ENCODE assay signal across 11 cellular contexts in the genomic region with DNA sequence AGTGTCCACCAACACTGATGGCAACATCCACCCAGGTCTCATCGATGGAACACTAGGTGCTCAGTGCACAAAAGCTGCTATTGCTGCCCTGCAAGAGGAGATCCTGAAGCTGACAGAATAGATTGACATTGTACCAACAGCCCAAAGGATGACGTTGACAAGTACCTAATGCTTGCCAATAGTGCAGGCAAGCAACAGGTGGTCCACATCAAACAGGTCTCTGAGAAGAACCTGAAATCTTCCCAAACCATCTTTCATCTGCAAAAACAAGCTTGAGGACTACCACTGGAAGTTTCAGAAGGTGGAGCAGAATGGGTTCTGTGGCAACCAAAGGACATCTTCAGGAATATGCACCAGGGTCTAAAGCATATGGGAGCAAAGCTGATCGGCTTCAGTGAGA. TPM values are rescaled to one million over a fixed set of nuclear protein-coding genes. Genes with fewer than 3 reads are reported as not detected.
"Had no signal": no experiment of that assay in that cellular context is flagged by ENCODE, and none has a peak within 500 bp of the region (broad histone marks: within the 10 kb centered on the region; RNA-seq: fewer than 3 reads in every experiment).

No MANE protein-coding gene starts in this region.

- H3K27ac ChIP-seq: HL-60, KMS-11 had no signal

- DNase-seq: IMR-90, KBM-7, KG1 had no signal

- H3K4me2 ChIP-seq: KMS-11 had no signal

- H3K9ac ChIP-seq: KMS-11 had no signal

- FAIRE-seq: HepG2, HTR-8/SVneo, K562 had no signal

- ATAC-seq: HepG2, K562 had no signal

- H3K4me3 ChIP-seq: K562 had no signal

RNA-seq across cellular contexts. Expression of a gene that starts 15.8 kb away (rescaled TPM):
- total RNA-seq: HepG2, HT-29, HT1080, IMR-90 had no signal
- polyA plus RNA-seq: HepG2, IgD-negative memory B cell, IMR-90 had no signal
